29 cellular contexts compared by ENCODE assay signal in genomic region chr10:84706431-84706830, GRCh38.
"Had no signal": no experiment of that assay in that cellular context is flagged by ENCODE, and none has a peak within 500 bp of the region (broad histone marks: within the 10 kb centered on the region; RNA-seq: fewer than 3 reads in every experiment).

No MANE protein-coding gene starts in this region.

- H3K27me3 ChIP-seq: MG63 had no signal

- ATAC-seq: activated CD8-positive, alpha-beta memory T cell treated with anti-CD3 and anti-CD28 coated beads, Interleukin-2, amount 10 ng/mL, durations not matched to agents 7 days and 5 days; activated naive CD8-positive, alpha-beta T cell treated with anti-CD3 and anti-CD28 coated beads, Interleukin-2, amount 50 U/mL, for 24 hours; Panc1; SK-N-SH treated with all-trans-retinoic acid at 6 μM for 48 hours had no signal

- DNase-seq: activated CD4-positive, alpha-beta memory T cell treated with anti-CD3 and anti-CD28 coated beads, Interleukin-2, amount 10 ng/mL, durations not matched to agents 7 days and 5 days; activated CD4-positive, alpha-beta T cell treated with anti-CD3 and anti-CD28 coated beads for 1 hour; activated CD4-positive, alpha-beta T cell treated with anti-CD3 and anti-CD28 coated beads for 48 hours; activated CD4-positive, CD25-positive, alpha-beta regulatory T cell; activated CD8-positive, alpha-beta memory T cell treated with anti-CD3 and anti-CD28 coated beads for 24 hours; activated CD8-positive, alpha-beta memory T cell treated with anti-CD3 and anti-CD28 coated beads, Interleukin-2, amount 10 ng/mL, durations not matched to agents 7 days and 5 days; activated CD8-positive, alpha-beta memory T cell treated with anti-CD3 and anti-CD28 coated beads, Interleukin-2, amount 50 U/mL, for 48 hours; activated effector memory CD4-positive, alpha-beta T cell treated with Interleukin-2 at 50 U/mL for 16 hours; activated naive CD4-positive, alpha-beta T cell treated with anti-CD3 and anti-CD28 coated beads, Interleukin-2, amount 10 ng/mL, durations not matched to agents 7 days and 5 days; activated naive CD8-positive, alpha-beta T cell treated with anti-CD3 and anti-CD28 coated beads, Interleukin-2, amount 50 U/mL, for 24 hours; activated T-cell treated with anti-CD3 and anti-CD28 coated beads, Interleukin-2, amount 50 U/mL, for 48 hours; anterior cingulate cortex; Karpas-422; KBM-7; NCI-H1048; NCI-H1105 treated with DMSO at 0.1 percent for 48 hours; NCI-H1436 treated with DMSO at 0.1 percent for 48 hours; NCI-H1694 treated with DMSO at 0.1 percent for 48 hours; NCI-H2029; NCI-H345; NCI-H524 treated with DMSO at 0.1 percent for 48 hours; SHP77; T-helper 1 cell; T-helper 2 cell; T-helper 9 cell; WERI-Rb-1 had no signal

- H3K36me3 ChIP-seq: MG63, WERI-Rb-1 had no signal

- H3K4me3 ChIP-seq: MG63 had no signal

- H3K27ac ChIP-seq: WERI-Rb-1 had no signal

- H3K9me3 ChIP-seq: MG63 had no signal
